ENCODE assay signal across 11 cellular contexts in genomic region chr2:47013383-47013782, GRCh38.
"Had no signal": no experiment of that assay in that cellular context is flagged by ENCODE, and none has a peak within 500 bp of the region (broad histone marks: within the 10 kb centered on the region; RNA-seq: fewer than 3 reads in every experiment).

No MANE protein-coding gene starts in this region.

- H3K4me3 ChIP-seq: body of pancreas, heart left ventricle, skin epidermis, testis had no signal

- DNase-seq: activated CD8-positive, alpha-beta memory T cell treated with anti-CD3 and anti-CD28 coated beads, Interleukin-2, amount 50 U/mL, for 48 hours; activated CD8-positive, alpha-beta T cell treated with anti-CD3 and anti-CD28 coated beads for 36 hours; body of pancreas; foreskin melanocyte; T1000; testis had no signal

- H3K4me3 Mint-ChIP-seq: activated CD8-positive, alpha-beta T cell treated with anti-CD3 and anti-CD28 coated beads for 36 hours; neural crest cell had no signal

- H3K9me3 ChIP-seq: body of pancreas, heart left ventricle, testis had no signal

- H3K27me3 ChIP-seq: body of pancreas, heart left ventricle, testis had no signal

- H3K27ac Mint-ChIP-seq: activated CD8-positive, alpha-beta T cell treated with anti-CD3 and anti-CD28 coated beads for 36 hours had no signal

- ATAC-seq: activated CD8-positive, alpha-beta T cell treated with anti-CD3 and anti-CD28 coated beads for 36 hours; body of pancreas; heart left ventricle; left lobe of liver had no signal

- H3K27ac ChIP-seq: body of pancreas, parathyroid adenoma had no signal

- H3K27me3 Mint-ChIP-seq: activated CD8-positive, alpha-beta T cell treated with anti-CD3 and anti-CD28 coated beads for 36 hours had no signal

- H3K9me3 Mint-ChIP-seq: activated CD8-positive, alpha-beta T cell treated with anti-CD3 and anti-CD28 coated beads for 36 hours; neural crest cell had no signal
